ENCODE assay signal across 18 cellular contexts in the genomic region with DNA sequence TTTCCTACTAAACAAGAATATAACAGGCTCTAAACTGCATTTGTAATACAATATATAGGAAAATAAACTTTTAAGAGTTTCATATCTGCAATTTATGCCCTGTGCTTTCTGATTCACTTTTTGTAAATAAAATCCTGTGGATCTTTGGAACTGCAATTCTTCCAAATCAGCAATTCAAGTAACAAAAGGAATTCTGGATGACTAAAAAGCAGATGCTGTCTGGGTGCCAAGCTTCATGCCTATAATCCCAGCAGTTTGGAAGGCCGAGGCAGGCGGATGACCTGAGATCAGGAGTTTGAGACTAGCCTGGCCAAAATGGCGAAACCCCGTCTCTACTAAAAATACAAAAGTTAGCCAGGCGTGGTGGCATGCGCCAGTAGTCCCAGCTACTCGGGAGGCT. TPM values are rescaled to one million over a fixed set of nuclear protein-coding genes. Genes with fewer than 3 reads are reported as not detected.
DNase-seq lines count a peak whose midpoint lies in the region; ATAC-seq, FAIRE-seq and TF ChIP-seq lines count a peak whose summit lies in the region.
"Had no signal": no experiment of that assay in that cellular context is flagged by ENCODE, and none has a peak within 500 bp of the region (broad histone marks: within the 10 kb centered on the region; RNA-seq: fewer than 3 reads in every experiment).

No MANE protein-coding gene starts in this region.

- H3K4me3 ChIP-seq in ACC112 (ENCODE audit: low read depth, low read length) (no peak overlapping the region), astrocyte (ENCODE audit: insufficient read depth, low read depth, low read length) (no peak overlapping the region), fibroblast of mammary gland (ENCODE audit: control insufficient read depth, low read depth, low read length) (no peak overlapping the region), smooth muscle cell (no peak overlapping the region), gastrocnemius medialis (no peak overlapping the region)

- ATAC-seq in stimulated activated memory B cell treated with anti-CD40 and anti-IgM and Interleukin-4, amounts not matched to agents 10 μg/mL and 1 μg/mL and 100 μg/mL, for 72 hours: no peak
- no peak for ATAC-seq in gastrocnemius medialis
- ATAC-seq: Panc1 had no signal

- H3K36me3 ChIP-seq in ACC112 (ENCODE audit: insufficient read depth, low read length) (peaks cover 12% of the 10 kb centered on the region; the same call in 1 of the 2 replicates), astrocyte (ENCODE audit: insufficient read depth, low read length) (no peaks in the 10 kb centered on the region), smooth muscle cell (ENCODE audit: low read depth) (no peaks in the 10 kb centered on the region), gastrocnemius medialis (no peaks in the 10 kb centered on the region)

- H2AFZ ChIP-seq in ACC112 (ENCODE audit: low read length, unreplicated experiment): no peak overlapping the region
- no peak overlapping the region for H2AFZ ChIP-seq in astrocyte (ENCODE audit: low read depth, low read length)
- H2AFZ ChIP-seq in smooth muscle cell (ENCODE audit: low read depth): no peak overlapping the region

- H3K27ac Mint-ChIP-seq in astrocyte (ENCODE audit: unreplicated experiment): peak overlapping the region; percentile 42
- no peak overlapping the region for H3K27ac Mint-ChIP-seq in stimulated activated memory B cell treated with anti-CD40 and anti-IgM and Interleukin-4, amounts not matched to agents 10 μg/mL and 1 μg/mL and 100 μg/mL, for 72 hours

- TF ChIP-seq POLR2A in gastrocnemius medialis (IDR thresholded peaks at IDR 0.05): no peak

- no peak overlapping the region for H3K4me2 ChIP-seq in astrocyte (ENCODE audit: low read length)
- H3K4me2 ChIP-seq in smooth muscle cell: no peak overlapping the region

- H3K9ac ChIP-seq in astrocyte (ENCODE audit: low read length): no peak overlapping the region
- no peak overlapping the region for H3K9ac ChIP-seq in smooth muscle cell (ENCODE audit: low read depth)

- H3K4me1 ChIP-seq in ACC112 (ENCODE audit: control insufficient read depth, insufficient read depth, low read length, unreplicated experiment) (peaks cover 36% of the 10 kb centered on the region), astrocyte (ENCODE audit: insufficient read depth, low read length) (peaks cover 20% of the 10 kb centered on the region), smooth muscle cell (ENCODE audit: low read depth) (peaks cover 5% of the 10 kb centered on the region), gastrocnemius medialis (no peaks in the 10 kb centered on the region)

- H3K79me2 ChIP-seq in ACC112 (ENCODE audit: control insufficient read depth, insufficient read depth, low read length, unreplicated experiment) (peaks cover 28% of the 10 kb centered on the region), astrocyte (ENCODE audit: insufficient read depth, low read length) (peaks cover 40% of the 10 kb centered on the region), smooth muscle cell (ENCODE audit: low read depth) (peaks cover 64% of the 10 kb centered on the region)

- 95% methylated on average over 7 of the region's 7 CpGs for WGBS in smooth muscle cell (ENCODE audit: low lambda C conversion rate)

- no peak overlapping the region for H3K4me3 Mint-ChIP-seq in astrocyte (ENCODE audit: unreplicated experiment)
- H3K4me3 Mint-ChIP-seq in stimulated activated memory B cell treated with anti-CD40 and anti-IgM and Interleukin-4, amounts not matched to agents 10 μg/mL and 1 μg/mL and 100 μg/mL, for 72 hours: no peak overlapping the region

- no peaks in the 10 kb centered on the region for H3F3A ChIP-seq in smooth muscle cell (ENCODE audit: low read depth)

- H4K20me1 ChIP-seq in astrocyte (ENCODE audit: insufficient read depth, low read length) (no peaks in the 10 kb centered on the region), smooth muscle cell (ENCODE audit: low read depth) (no peaks in the 10 kb centered on the region)

- peaks cover 1% of the 10 kb centered on the region for H3K36me3 Mint-ChIP-seq in astrocyte (ENCODE audit: low read depth, unreplicated experiment)
- H3K36me3 Mint-ChIP-seq in stimulated activated memory B cell treated with anti-CD40 and anti-IgM and Interleukin-4, amounts not matched to agents 10 μg/mL and 1 μg/mL and 100 μg/mL, for 72 hours: no peaks in the 10 kb centered on the region

- no peaks in the 10 kb centered on the region for H3K9me3 Mint-ChIP-seq in astrocyte (ENCODE audit: unreplicated experiment)
- H3K9me3 Mint-ChIP-seq in stimulated activated memory B cell treated with anti-CD40 and anti-IgM and Interleukin-4, amounts not matched to agents 10 μg/mL and 1 μg/mL and 100 μg/mL, for 72 hours: peaks cover 4% of the 10 kb centered on the region

- H3K27me3 ChIP-seq in ACC112 (ENCODE audit: insufficient read depth, low read length): no peaks in the 10 kb centered on the region
- no peaks in the 10 kb centered on the region for H3K27me3 ChIP-seq in astrocyte (ENCODE audit: insufficient read depth, low read length)
- no peaks in the 10 kb centered on the region for H3K27me3 ChIP-seq in smooth muscle cell (ENCODE audit: low read depth)
- no peaks in the 10 kb centered on the region for H3K27me3 ChIP-seq in gastrocnemius medialis

- intact Hi-C loops in gastrocnemius medialis (cut with DNase I; ENCODE audit: low total_unique reads): no loop called here

- FAIRE-seq in astrocyte (lab: Jason Lieb, UNC): no peak
- FAIRE-seq: A204.1, H54 had no signal

- H3K27me3 Mint-ChIP-seq in astrocyte (ENCODE audit: low read depth, unreplicated experiment): no peaks in the 10 kb centered on the region
- H3K27me3 Mint-ChIP-seq in stimulated activated memory B cell treated with anti-CD40 and anti-IgM and Interleukin-4, amounts not matched to agents 10 μg/mL and 1 μg/mL and 100 μg/mL, for 72 hours: no peaks in the 10 kb centered on the region

- in situ Hi-C loops in gastrocnemius medialis (cut with MboI; ENCODE audit: low sequenced_read_pairs in 4 of 4): loop anchor here in 2 of 4 donors (10.0 kb wide), 2 partner anchors 124 to 184 kb away; partner anchors contain the start of gene SLC19A2 (in 1 of the 2)

- DNase-seq in LHCN-M2 (ENCODE audit: low read depth) (peak; percentile 13), astrocyte (ENCODE audit: low read depth) (peak; percentile 64), fibroblast of mammary gland (ENCODE audit: low read depth) (peak; percentile 67), smooth muscle cell (lab: John Stamatoyannopoulos, UW; ENCODE audit: unreplicated experiment) (no peak), gastrocnemius medialis (no peak)
- no peak for DNase-seq in stimulated activated CD4-positive, alpha-beta T cell treated with anti-CD3 and anti-CD28 coated beads, Interleukin-2, amount 100 ng/mL, for 48 hours
- DNase-seq: AML-193, DMS79 treated with DMSO at 0.1 percent for 48 hours, KBM-7, NCI-H1092 treated with DMSO at 0.1 percent for 48 hours, NCI-H1694, NCI-H345, SIG-M5 had no signal

- TF ChIP-seq CTCF in astrocyte (IDR thresholded peaks at IDR 0.05; ENCODE audit: insufficient read depth, low read depth, low read length): no peak
- no peak for TF ChIP-seq CTCF in fibroblast of mammary gland (conservative IDR thresholded peaks at IDR 0.05; ENCODE audit: control insufficient read depth, insufficient read depth, low read depth, low read length)
- no peak for TF ChIP-seq CTCF in smooth muscle cell (IDR thresholded peaks at IDR 0.05; ENCODE audit: borderline replicate concordance, insufficient read depth, poor library complexity, severe bottlenecking)
- TF ChIP-seq CTCF in gastrocnemius medialis (IDR thresholded peaks at IDR 0.05 in 4 of 5, conservative IDR thresholded peaks at IDR 0.05 in 1 of 5): no peak

- H3K9me3 ChIP-seq in astrocyte (ENCODE audit: insufficient read depth, low read depth, low read length): no peaks in the 10 kb centered on the region
- no peaks in the 10 kb centered on the region for H3K9me3 ChIP-seq in smooth muscle cell (replicated peaks; ENCODE audit: low read depth)
- H3K9me3 ChIP-seq in gastrocnemius medialis: no peaks in the 10 kb centered on the region

- H3K27ac ChIP-seq in ACC112 (ENCODE audit: low read depth, low read length) (0 out of 2 replicates have a peak overlapping the region, but pooled peaks have one; percentile 3), astrocyte (ENCODE audit: low read depth, low read length) (no peak overlapping the region), smooth muscle cell (ENCODE audit: low read depth) (no peak overlapping the region), gastrocnemius medialis (no peak overlapping the region)

- peaks cover 23% of the 10 kb centered on the region for H3K4me1 Mint-ChIP-seq in astrocyte (ENCODE audit: low read depth, unreplicated experiment)
- H3K4me1 Mint-ChIP-seq in stimulated activated memory B cell treated with anti-CD40 and anti-IgM and Interleukin-4, amounts not matched to agents 10 μg/mL and 1 μg/mL and 100 μg/mL, for 72 hours: peaks cover 16% of the 10 kb centered on the region

RNA-seq across cellular contexts. Expression of gene NME7, which starts 6.3 kb away (rescaled TPM):
- total RNA-seq in LHCN-M2 (2014; rRNA removed) (29.9 and 32.3 TPM in 2 replicates), astrocyte (21.2 and 30.8 TPM in 2 replicates), smooth muscle cell (26.5 and 29.0 TPM in 2 replicates), gastrocnemius medialis (1 to 10 TPM; 3.7 to 8.4 (median 5.5) TPM)
- 37.0 TPM for polyA plus RNA-seq in LHCN-M2 (2012)
- polyA plus RNA-seq in smooth muscle cell: 77.0 and 77.8 TPM in 2 replicates

RNA-seq across cellular contexts. Expression of gene BLZF1, which starts 6.7 kb away (rescaled TPM):
- total RNA-seq in LHCN-M2 (2014; rRNA removed) (31.4 and 32.8 TPM in 2 replicates), astrocyte (52.0 and 55.1 TPM in 2 replicates), smooth muscle cell (43.7 and 55.9 TPM in 2 replicates), gastrocnemius medialis (10 to 100 TPM; 10.2 to 17.7 (median 14.6) TPM)
- polyA plus RNA-seq in LHCN-M2 (2012): 8.8 TPM
- polyA plus RNA-seq in smooth muscle cell: 21.9 and 28.0 TPM in 2 replicates

Comparison
In these comparisons a context has a peak if more than half of its experiments do, and no peak if none do; other contexts are left out.
1. DNase-seq: peak in LHCN-M2 (single experiment), astrocyte (single experiment) and fibroblast of mammary gland (single experiment); none in stimulated activated CD4-positive, alpha-beta T cell treated with anti-CD3 and anti-CD28 coated beads, Interleukin-2, amount 100 ng/mL, for 48 hours (0 of 2), smooth muscle cell (single experiment) and gastrocnemius medialis (0 of 2).